In the genomic region with DNA sequence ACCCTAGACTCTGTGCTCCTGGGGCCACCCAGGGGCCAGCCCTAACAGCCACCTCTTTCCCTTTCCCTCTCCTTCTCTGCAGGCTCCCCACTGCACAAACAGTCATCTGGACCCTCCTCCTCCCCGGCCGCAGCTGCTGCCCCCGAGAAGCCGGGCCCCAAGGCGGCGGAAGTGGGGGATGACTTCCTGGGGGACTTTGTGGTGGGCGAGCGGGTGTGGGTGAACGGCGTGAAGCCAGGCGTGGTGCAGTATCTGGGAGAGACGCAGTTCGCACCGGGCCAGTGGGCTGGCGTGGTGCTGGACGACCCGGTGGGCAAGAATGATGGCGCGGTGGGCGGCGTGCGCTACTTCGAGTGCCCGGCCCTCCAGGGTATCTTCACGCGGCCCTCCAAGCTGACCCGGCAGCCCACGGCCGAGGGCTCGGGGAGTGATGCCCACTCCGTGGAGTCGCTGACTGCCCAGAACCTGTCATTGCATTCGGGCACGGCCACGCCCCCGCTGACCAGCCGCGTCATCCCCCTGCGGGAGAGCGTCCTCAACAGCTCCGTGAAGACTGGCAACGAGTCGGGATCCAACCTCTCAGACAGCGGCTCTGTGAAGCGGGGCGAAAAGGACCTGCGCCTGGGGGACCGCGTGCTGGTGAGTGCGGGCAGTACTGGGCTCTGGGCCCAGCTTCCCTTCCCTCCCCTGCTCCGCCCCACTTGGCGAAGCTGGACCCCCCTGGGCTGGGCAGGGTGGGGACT, we compare ENCODE assay signal across 16 cellular contexts. TPM values are rescaled to one million over a fixed set of nuclear protein-coding genes. Genes with fewer than 3 reads are reported as not detected.
DNase-seq lines count a peak whose midpoint lies in the region; ATAC-seq, FAIRE-seq and TF ChIP-seq lines count a peak whose summit lies in the region.
"Had no signal": no experiment of that assay in that cellular context is flagged by ENCODE, and none has a peak within 500 bp of the region (broad histone marks: within the 10 kb centered on the region; RNA-seq: fewer than 3 reads in every experiment).

No MANE protein-coding gene starts in this region.

- POLR2A ChIA-PET in activated naive CD8-positive, alpha-beta T cell treated with anti-CD3 and anti-CD28 coated beads, Interleukin-2, amount 10 ng/mL, durations not matched to agents 7 days and 5 days (lab: Charles Lee), result no interaction called here
- POLR2A ChIA-PET in activated CD8-positive, alpha-beta T cell treated with anti-CD3 and anti-CD28 coated beads for 36 hours (lab: Charles Lee), result no interaction called here
- POLR2A ChIA-PET in HepG2 (lab: Yijun Ruan, JAX), result no interaction called here

- CTCF ChIA-PET in activated CD8-positive, alpha-beta T cell treated with anti-CD3 and anti-CD28 coated beads for 36 hours (lab: Charles Lee), result no interaction called here
- CTCF ChIA-PET in HepG2 (lab: Yijun Ruan, JAX; ENCODE audit: low intra/inter-chr PET ratio, low total read pairs), result no interaction called here

- no peaks in the 10 kb centered on the region for H3K36me3 Mint-ChIP-seq in activated naive CD8-positive, alpha-beta T cell treated with anti-CD3 and anti-CD28 coated beads, Interleukin-2, amount 10 ng/mL, durations not matched to agents 7 days and 5 days
- H3K36me3 Mint-ChIP-seq in activated naive CD8-positive, alpha-beta T cell treated with anti-CD3 and anti-CD28 coated beads for 36 hours, result no peaks in the 10 kb centered on the region
- H3K36me3 Mint-ChIP-seq in activated CD8-positive, alpha-beta T cell treated with anti-CD3 and anti-CD28 coated beads for 36 hours (ENCODE audit: low read depth), result no peaks in the 10 kb centered on the region

- FAIRE-seq in HepG2 (lab: Jason Lieb, UNC), result no peak
- FAIRE-seq: GM19239 had no signal

- intact Hi-C loops in activated CD8-positive, alpha-beta T cell treated with anti-CD3 and anti-CD28 coated beads for 36 hours (cut with micrococcal nuclease), result no loop called here
- intact Hi-C loops in HepG2 (cut with micrococcal nuclease; ENCODE audit: unreplicated experiment), result no loop called here
- intact Hi-C loops in left ventricle myocardium superior (cut with micrococcal nuclease), result no loop called here

- ATAC-seq in activated naive CD8-positive, alpha-beta T cell treated with anti-CD3 and anti-CD28 coated beads, Interleukin-2, amount 10 ng/mL, durations not matched to agents 7 days and 5 days (ENCODE audit: low read depth), result peak; percentile 45
- no peak for ATAC-seq in activated CD8-positive, alpha-beta T cell treated with anti-CD3 and anti-CD28 coated beads for 36 hours
- ATAC-seq in HepG2, result no peak
- no peak for ATAC-seq in HG02642 (IDR thresholded peaks at IDR 0.05; ENCODE audit: poor library complexity, unreplicated experiment)
- ATAC-seq in left ventricle myocardium superior, result no peak
- ATAC-seq: Right ventricle myocardium inferior had no signal

- no peaks in the 10 kb centered on the region for H3K4me1 ChIP-seq in HepG2 (ENCODE audit: insufficient read depth, low read length)

- no peak overlapping the region for H3K9ac ChIP-seq in HepG2 (ENCODE audit: insufficient read depth, low read depth, low read length)

- in situ Hi-C loops in HepG2 (cut with HindIII; ENCODE audit: extremely low pct_ligation_motif_present, low pct_unique_long_range_greater_than_20kb), result no loop called here
- in situ Hi-C loops in G401 (cut with HindIII; ENCODE audit: low sequenced_read_pairs), result no loop called here

- no peak for TF ChIP-seq CTCF in activated CD8-positive, alpha-beta T cell treated with anti-CD3 and anti-CD28 coated beads for 36 hours (IDR thresholded peaks at IDR 0.05)
- TF ChIP-seq CTCF in HepG2 (CRISPR knock-in tag; IDR thresholded peaks at IDR 0.05), result no peak

- no peak overlapping the region for H3K4me3 ChIP-seq in HepG2 (replicated peaks in 1 of 3; ENCODE audit: insufficient read depth in 1 of 3, low read depth in 2 of 3, low read length in 3 of 3)

- peaks cover 7% of the 10 kb centered on the region for H3K4me1 Mint-ChIP-seq in activated naive CD8-positive, alpha-beta T cell treated with anti-CD3 and anti-CD28 coated beads, Interleukin-2, amount 10 ng/mL, durations not matched to agents 7 days and 5 days
- no peaks in the 10 kb centered on the region for H3K4me1 Mint-ChIP-seq in activated naive CD8-positive, alpha-beta T cell treated with anti-CD3 and anti-CD28 coated beads for 36 hours
- peaks cover 2% of the 10 kb centered on the region for H3K4me1 Mint-ChIP-seq in activated CD8-positive, alpha-beta T cell treated with anti-CD3 and anti-CD28 coated beads for 36 hours (ENCODE audit: low read depth)

- H3K4me2 ChIP-seq in HepG2 (ENCODE audit: low read depth, low read length), result no peak overlapping the region

- TF ChIP-seq RAD21 in HepG2 (CRISPR knock-in tag; IDR thresholded peaks at IDR 0.05), result no peak

- no peak overlapping the region for H2AFZ ChIP-seq in HepG2 (ENCODE audit: low read length)

- no TSS peak for BruUV-seq in HepG2 (replicated peaks; lab: Mats Ljungman, UMichigan)

- peak overlapping the region; percentile 67 for H3K27ac Mint-ChIP-seq in activated naive CD8-positive, alpha-beta T cell treated with anti-CD3 and anti-CD28 coated beads, Interleukin-2, amount 10 ng/mL, durations not matched to agents 7 days and 5 days
- no peak overlapping the region for H3K27ac Mint-ChIP-seq in activated naive CD8-positive, alpha-beta T cell treated with anti-CD3 and anti-CD28 coated beads for 36 hours
- H3K27ac Mint-ChIP-seq in activated CD8-positive, alpha-beta T cell treated with anti-CD3 and anti-CD28 coated beads for 36 hours, result no peak overlapping the region

- no peaks in the 10 kb centered on the region for H3K27me3 ChIP-seq in HepG2 (ENCODE audit: control insufficient read depth in 1 of 2, insufficient read depth in 2 of 2, low read length in 2 of 2)

- TF ChIP-seq EP300 in HepG2 (IDR thresholded peaks at IDR 0.05; ENCODE audit: low read depth in 2 of 2, low read length in 2 of 2) (no peak), HepG2 (CRISPR knock-in tag; IDR thresholded peaks at IDR 0.05; ENCODE audit: borderline replicate concordance) (no peak)

- no peak overlapping the region for H3K27ac ChIP-seq in HepG2 (ENCODE audit: extremely low read length, insufficient read depth, low read length)
- H3K27ac ChIP-seq: C4-2B had no signal

- H3K79me2 ChIP-seq in HepG2 (ENCODE audit: insufficient read depth, low read length), result no peaks in the 10 kb centered on the region

- TF ChIP-seq POLR2A in HepG2 (IDR thresholded peaks at IDR 0.05; ENCODE audit: insufficient read depth in 1 of 2, low read depth in 2 of 2, low read length in 2 of 2), result no peak

- no peaks in the 10 kb centered on the region for H3K27me3 Mint-ChIP-seq in activated naive CD8-positive, alpha-beta T cell treated with anti-CD3 and anti-CD28 coated beads, Interleukin-2, amount 10 ng/mL, durations not matched to agents 7 days and 5 days
- no peaks in the 10 kb centered on the region for H3K27me3 Mint-ChIP-seq in activated naive CD8-positive, alpha-beta T cell treated with anti-CD3 and anti-CD28 coated beads for 36 hours
- H3K27me3 Mint-ChIP-seq in activated CD8-positive, alpha-beta T cell treated with anti-CD3 and anti-CD28 coated beads for 36 hours, result no peaks in the 10 kb centered on the region
- H3K27me3 Mint-ChIP-seq: IgD-negative memory B cell had no signal

- DNase-seq in activated naive CD8-positive, alpha-beta T cell treated with anti-CD3 and anti-CD28 coated beads, Interleukin-2, amount 10 ng/mL, durations not matched to agents 7 days and 5 days, result peak; percentile 36
- no peak for DNase-seq in activated naive CD8-positive, alpha-beta T cell treated with anti-CD3 and anti-CD28 coated beads for 36 hours
- DNase-seq in activated CD8-positive, alpha-beta T cell treated with anti-CD3 and anti-CD28 coated beads for 36 hours, result peak; percentile 9
- no peak for DNase-seq in HepG2 (ENCODE audit: low spot score)
- DNase-seq in G401 (ENCODE audit: low spot score), result no peak
- DNase-seq in left ventricle myocardium superior, result no peak
- DNase-seq in stimulated activated CD4-positive, alpha-beta T cell treated with anti-CD3 and anti-CD28 coated beads, Interleukin-12 subunit alpha, Interleukin-12 subunit beta, amount 100 ng/mL, for 4 hours, result no peak
- DNase-seq: 8988T, NCI-H1105, NCI-H1694 treated with DMSO at 0.1 percent for 48 hours, NCI-H446 had no signal

- H3K36me3 ChIP-seq in HepG2 (replicated peaks in 1 of 2; ENCODE audit: control insufficient read depth in 1 of 2, insufficient read depth in 2 of 2, low read length in 2 of 2), result peaks cover 7 to 25% of the 10 kb centered on the region in 2 experiments; a peak in 3 of 5 replicates

- 99% methylated on average over 33 of the region's 52 CpGs for WGBS in HepG2 (ENCODE audit: low lambda C conversion rate)

- peak overlapping the region; percentile 56 for H3K4me3 Mint-ChIP-seq in activated naive CD8-positive, alpha-beta T cell treated with anti-CD3 and anti-CD28 coated beads, Interleukin-2, amount 10 ng/mL, durations not matched to agents 7 days and 5 days
- no peak overlapping the region for H3K4me3 Mint-ChIP-seq in activated naive CD8-positive, alpha-beta T cell treated with anti-CD3 and anti-CD28 coated beads for 36 hours
- H3K4me3 Mint-ChIP-seq in activated CD8-positive, alpha-beta T cell treated with anti-CD3 and anti-CD28 coated beads for 36 hours, result no peak overlapping the region

- H4K20me1 ChIP-seq in HepG2 (ENCODE audit: insufficient read depth, low read length), result no peaks in the 10 kb centered on the region

- H3K9me3 ChIP-seq in HepG2 (ENCODE audit: low read length), result no peaks in the 10 kb centered on the region

- no peaks in the 10 kb centered on the region for H3K9me3 Mint-ChIP-seq in activated naive CD8-positive, alpha-beta T cell treated with anti-CD3 and anti-CD28 coated beads, Interleukin-2, amount 10 ng/mL, durations not matched to agents 7 days and 5 days
- H3K9me3 Mint-ChIP-seq in activated naive CD8-positive, alpha-beta T cell treated with anti-CD3 and anti-CD28 coated beads for 36 hours, result no peaks in the 10 kb centered on the region
- no peaks in the 10 kb centered on the region for H3K9me3 Mint-ChIP-seq in activated CD8-positive, alpha-beta T cell treated with anti-CD3 and anti-CD28 coated beads for 36 hours
- H3K9me3 Mint-ChIP-seq: IgD-negative memory B cell had no signal

RNA-seq across cellular contexts. Expression of a gene that starts 49.3 kb away (rescaled TPM):
- total RNA-seq in activated naive CD8-positive, alpha-beta T cell treated with anti-CD3 and anti-CD28 coated beads, Interleukin-2, amount 10 ng/mL, durations not matched to agents 7 days and 5 days, result 1 to 10 TPM; 3.0 to 3.8 TPM
- total RNA-seq in activated naive CD8-positive, alpha-beta T cell treated with anti-CD3 and anti-CD28 coated beads for 36 hours, result under 1 TPM; 0.62 to 0.74 TPM
- total RNA-seq in activated CD8-positive, alpha-beta T cell treated with anti-CD3 and anti-CD28 coated beads for 36 hours, result 1 to 10 TPM; 1.3 to 1.4 TPM
- 13.6 and 17.4 TPM in 2 replicates for total RNA-seq in HepG2 (2016; rRNA removed; fragmentation: Illumina TruSeq; extraction: Trizol)
- total RNA-seq in HepG2 (2016; cell fraction: cytosol; rRNA removed; fragmentation: Illumina TruSeq; extraction: Trizol; ENCODE audit: low read depth), result 7.5 and 7.6 TPM in 2 replicates
- total RNA-seq in HepG2 (2016; cell fraction: insoluble cytoplasmic fraction; rRNA removed; fragmentation: Illumina TruSeq; extraction: Trizol), result 10.6 and 19.9 TPM in 2 replicates
- 9.6 and 10.3 TPM in 2 replicates for total RNA-seq in HepG2 (2016; cell fraction: membrane; rRNA removed; fragmentation: Illumina TruSeq; extraction: Trizol)
- 15.2 and 16.4 TPM in 2 replicates for total RNA-seq in HepG2 (2016; cell fraction: nucleus; rRNA removed; fragmentation: Illumina TruSeq; extraction: Trizol)
- polyA plus RNA-seq in HepG2 (2011; rRNA removed), result 6.5 and 9.2 TPM in 2 replicates
- polyA plus RNA-seq in HepG2 (2011; cell fraction: cytosol; rRNA removed), result 6.5 and 7.4 TPM in 2 replicates
- 19.0 and 19.1 TPM in 2 replicates for polyA plus RNA-seq in HepG2 (2011; cell fraction: nucleus; rRNA removed)
- polyA plus RNA-seq in HepG2 (2012), result 14.2 and 32.5 TPM in 2 replicates
- polyA plus RNA-seq in HepG2 (2016; cell fraction: cytosol; fragmentation: Illumina TruSeq; extraction: Trizol; ENCODE audit: low read depth), result 1.6 and 1.8 TPM in 2 replicates
- polyA plus RNA-seq in HepG2 (2016; cell fraction: insoluble cytoplasmic fraction; fragmentation: Illumina TruSeq; extraction: Trizol; ENCODE audit: low read depth), result 10.0 and 13.1 TPM in 2 replicates
- polyA plus RNA-seq in HepG2 (2016; cell fraction: membrane; fragmentation: Illumina TruSeq; extraction: Trizol; ENCODE audit: low read depth), result 4.5 and 5.2 TPM in 2 replicates
- polyA plus RNA-seq in HepG2 (2016; cell fraction: nucleus; fragmentation: Illumina TruSeq; extraction: Trizol; ENCODE audit: insufficient read depth, low read depth), result 22.6 and 24.8 TPM in 2 replicates
- polyA minus RNA-seq in HepG2 (2011; rRNA and poly(A)+ RNA removed; ENCODE audit: low replicate concordance), result 2.9 and 19.1 TPM in 2 replicates
- polyA minus RNA-seq in HepG2 (2011; cell fraction: cytosol; rRNA and poly(A)+ RNA removed), result 9.1 and 11.1 TPM in 2 replicates
- polyA minus RNA-seq in HepG2 (2011; cell fraction: nucleus; rRNA and poly(A)+ RNA removed), result 14.3 and 17.3 TPM in 2 replicates
- total RNA-seq in G401 (2014; rRNA removed; shearing (Covaris generic)), result 33.2 and 34.2 TPM in 2 replicates
- 6.9 TPM for total RNA-seq in left ventricle myocardium superior

Comparison
In these comparisons a context has a peak if more than half of its experiments do, and no peak if none do; other contexts are left out.
1. DNase-seq: peak in activated naive CD8-positive, alpha-beta T cell treated with anti-CD3 and anti-CD28 coated beads, Interleukin-2, amount 10 ng/mL, durations not matched to agents 7 days and 5 days (single experiment) and activated CD8-positive, alpha-beta T cell treated with anti-CD3 and anti-CD28 coated beads for 36 hours (single experiment); none in activated naive CD8-positive, alpha-beta T cell treated with anti-CD3 and anti-CD28 coated beads for 36 hours (single experiment), HepG2 (single experiment), G401 (single experiment), left ventricle myocardium superior (single experiment) and stimulated activated CD4-positive, alpha-beta T cell treated with anti-CD3 and anti-CD28 coated beads, Interleukin-12 subunit alpha, Interleukin-12 subunit beta, amount 100 ng/mL, for 4 hours (single experiment).